ENCODE assay signal across 22 cellular contexts in the genomic region with DNA sequence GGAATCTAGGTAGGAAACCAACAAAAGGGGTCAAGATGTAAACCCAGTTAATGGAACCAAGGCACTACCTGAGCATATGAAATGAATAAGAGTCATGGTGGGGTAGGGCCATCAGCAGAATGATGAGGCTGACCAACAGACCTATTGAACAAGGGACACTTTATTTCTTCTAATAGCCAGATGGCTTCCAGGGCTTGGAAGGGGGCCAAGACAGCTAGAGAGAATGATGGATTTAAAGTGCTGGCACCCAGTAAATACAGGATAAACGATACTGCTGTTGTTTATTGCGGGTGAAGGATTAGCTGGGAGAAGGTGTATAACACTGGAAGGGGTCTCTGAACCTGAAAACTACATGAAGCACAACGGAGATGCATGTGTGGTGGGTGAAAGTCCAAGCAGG. TPM values are rescaled to one million over a fixed set of nuclear protein-coding genes. Genes with fewer than 3 reads are reported as not detected.
DNase-seq lines count a peak whose midpoint lies in the region; ATAC-seq and TF ChIP-seq lines count a peak whose summit lies in the region.
"Had no signal": no experiment of that assay in that cellular context is flagged by ENCODE, and none has a peak within 500 bp of the region (broad histone marks: within the 10 kb centered on the region; RNA-seq: fewer than 3 reads in every experiment).

No MANE protein-coding gene starts in this region.

- CTCF ChIA-PET in A673 (lab: Charles Lee), result no interaction called here
- CTCF ChIA-PET in Calu3 (lab: Charles Lee), result no interaction called here

- ATAC-seq in HG02623 (IDR thresholded peaks at IDR 0.05; ENCODE audit: unreplicated experiment) (no peak), HG02588 (IDR thresholded peaks at IDR 0.05; ENCODE audit: unreplicated experiment) (no peak), HG03469 (IDR thresholded peaks at IDR 0.05; ENCODE audit: unreplicated experiment) (no peak)
- ATAC-seq: HepG2; naive thymus-derived CD8-positive, alpha-beta T cell; stimulated activated naive CD8-positive, alpha-beta T cell treated with anti-CD3 and anti-CD28 coated beads, Interleukin-15, Interleukin-2, amounts not matched to agents 100 U/mL and 50 U/mL, for 24 hours had no signal

- no peak for TF ChIP-seq POLR2A in adrenal gland (IDR thresholded peaks at IDR 0.05)

- WGBS in adrenal gland, 4 donors, result 51 to 58% (median 56%) methylated on average over 3 of the region's 3 CpGs

- H3K4me3 ChIP-seq in A673 (ENCODE audit: low read depth, low read length, poor library complexity, severe bottlenecking) (no peak overlapping the region), adrenal gland (no peak overlapping the region)
- H3K4me3 ChIP-seq: tibial nerve had no signal

- peaks cover 9% of the 10 kb centered on the region for H3K36me3 Mint-ChIP-seq in Calu3 (ENCODE audit: insufficient read depth, unreplicated experiment)
- H3K36me3 Mint-ChIP-seq: activated naive CD8-positive, alpha-beta T cell treated with anti-CD3 and anti-CD28 coated beads for 36 hours; naive thymus-derived CD8-positive, alpha-beta T cell had no signal

- H3K27ac Mint-ChIP-seq in Calu3 (ENCODE audit: unreplicated experiment), result peak overlapping the region; percentile 13
- H3K27ac Mint-ChIP-seq: activated naive CD8-positive, alpha-beta T cell treated with anti-CD3 and anti-CD28 coated beads for 36 hours; naive thymus-derived CD8-positive, alpha-beta T cell had no signal

- H3K4me1 ChIP-seq in A673 (ENCODE audit: insufficient read depth, low read length, poor library complexity, severe bottlenecking) (no peaks in the 10 kb centered on the region), adrenal gland (replicated peaks in 1 of 2) (peaks cover 9 to 20% of the 10 kb centered on the region in 2 donors)

- POLR2A ChIA-PET in A673 (lab: Charles Lee; ENCODE audit: low non-redundant PET), result no interaction called here

- H3K4me1 Mint-ChIP-seq in Calu3 (ENCODE audit: low read depth, unreplicated experiment), result peaks cover 42% of the 10 kb centered on the region
- H3K4me1 Mint-ChIP-seq: activated naive CD8-positive, alpha-beta T cell treated with anti-CD3 and anti-CD28 coated beads for 36 hours; naive thymus-derived CD8-positive, alpha-beta T cell had no signal

- H3K4me3 Mint-ChIP-seq in Calu3 (ENCODE audit: low read depth, unreplicated experiment), result no peak overlapping the region
- H3K4me3 Mint-ChIP-seq: activated naive CD8-positive, alpha-beta T cell treated with anti-CD3 and anti-CD28 coated beads for 36 hours; brain; naive thymus-derived CD8-positive, alpha-beta T cell had no signal

- intact Hi-C loops in A673 (cut with micrococcal nuclease; ENCODE audit: unreplicated experiment) (no loop called here), Calu3 (cut with micrococcal nuclease; ENCODE audit: unreplicated experiment) (no loop called here), adrenal gland (cut with DNase I) (no loop called here)

- DNase-seq in A673 (ENCODE audit: low spot score) (peak; percentile 40), Calu3 (peak; percentile 28), NCI-H446 treated with DMSO at 0.1 percent for 48 hours (lab: John Stamatoyannopoulos, UW) (peak; percentile 86), adrenal gland (peak in 4 of 7 donors; percentile 21 to 72 (median 37)), GM19238 (ENCODE audit: insufficient read length, low spot score) (no peak)
- DNase-seq: activated CD4-positive, alpha-beta T cell treated with anti-CD3 and anti-CD28 coated beads for 1 hour; activated naive CD8-positive, alpha-beta T cell treated with anti-CD3 and anti-CD28 coated beads for 36 hours; cortex of kidney; hypothalamus; kidney; naive thymus-derived CD8-positive, alpha-beta T cell; NCI-H187 treated with DMSO at 0.1 percent for 48 hours; posterior cingulate gyrus; RPMI8226; stimulated activated CD4-positive, alpha-beta T cell treated with anti-CD3 and anti-CD28 coated beads, Interleukin-2, amount 100 ng/mL, for 24 hours; stimulated activated naive CD8-positive, alpha-beta T cell treated with anti-CD3 and anti-CD28 coated beads, Interleukin-15, Interleukin-2, amounts not matched to agents 100 U/mL and 50 U/mL, for 24 hours had no signal

- BruUV-seq in A673 (replicated peaks; lab: Mats Ljungman, UMichigan), result no TSS peak
- BruUV-seq in Calu3 (replicated peaks; lab: Mats Ljungman, UMichigan), result no TSS peak

- H3K27ac ChIP-seq in A673 (ENCODE audit: low read depth, low read length, poor library complexity, severe bottlenecking), result no peak overlapping the region
- H3K27ac ChIP-seq in adrenal gland, result no peak overlapping the region
- H3K27ac ChIP-seq: tibial nerve had no signal

- H3K9me3 Mint-ChIP-seq in Calu3 (ENCODE audit: low read depth, unreplicated experiment), result no peaks in the 10 kb centered on the region
- H3K9me3 Mint-ChIP-seq: activated naive CD8-positive, alpha-beta T cell treated with anti-CD3 and anti-CD28 coated beads for 36 hours had no signal

- TF ChIP-seq CTCF in A673 (conservative IDR thresholded peaks at IDR 0.05; ENCODE audit: low read depth, low read length) (no peak), Calu3 (IDR thresholded peaks at IDR 0.05; ENCODE audit: unreplicated experiment) (no peak), adrenal gland (IDR thresholded peaks at IDR 0.05) (no peak)

- no peaks in the 10 kb centered on the region for H3K36me3 ChIP-seq in A673 (ENCODE audit: insufficient read depth, low read length, poor library complexity, severe bottlenecking)
- no peaks in the 10 kb centered on the region for H3K36me3 ChIP-seq in adrenal gland (replicated peaks in 1 of 2)
- H3K36me3 ChIP-seq: tibial nerve had no signal

- no peaks in the 10 kb centered on the region for H3K27me3 ChIP-seq in A673 (replicated peaks; ENCODE audit: insufficient read depth, low read depth, low read length, poor library complexity)
- no peaks in the 10 kb centered on the region for H3K27me3 ChIP-seq in adrenal gland
- H3K27me3 ChIP-seq: tibial nerve had no signal

- H3K9me3 ChIP-seq in A673 (ENCODE audit: low read depth, low read length, poor library complexity, severe bottlenecking) (no peaks in the 10 kb centered on the region), adrenal gland (replicated peaks in 1 of 3) (no peaks in the 10 kb centered on the region)
- H3K9me3 ChIP-seq: tibial nerve had no signal

- H3K27me3 Mint-ChIP-seq in Calu3 (ENCODE audit: unreplicated experiment), result no peaks in the 10 kb centered on the region

RNA-seq across cellular contexts. Expression of a gene that starts 15.6 kb away (rescaled TPM):
- 32.5 and 35.0 TPM in 2 replicates for total RNA-seq in A673 (2021)
- 84.1 and 98.7 TPM in 2 replicates for total RNA-seq in Calu3 (2022)
- 10 to 100 TPM; 34.9 to 84.5 (median 66.5) TPM for total RNA-seq in adrenal gland
- 10 to 100 TPM; 15.5 to 34.4 (median 17.3) TPM for polyA plus RNA-seq in adrenal gland
- total RNA-seq: naive thymus-derived CD8-positive, alpha-beta T cell had no signal
- polyA plus RNA-seq: naive thymus-derived CD8-positive, alpha-beta T cell had no signal
